14 cellular contexts compared by ENCODE assay signal in the genomic region with DNA sequence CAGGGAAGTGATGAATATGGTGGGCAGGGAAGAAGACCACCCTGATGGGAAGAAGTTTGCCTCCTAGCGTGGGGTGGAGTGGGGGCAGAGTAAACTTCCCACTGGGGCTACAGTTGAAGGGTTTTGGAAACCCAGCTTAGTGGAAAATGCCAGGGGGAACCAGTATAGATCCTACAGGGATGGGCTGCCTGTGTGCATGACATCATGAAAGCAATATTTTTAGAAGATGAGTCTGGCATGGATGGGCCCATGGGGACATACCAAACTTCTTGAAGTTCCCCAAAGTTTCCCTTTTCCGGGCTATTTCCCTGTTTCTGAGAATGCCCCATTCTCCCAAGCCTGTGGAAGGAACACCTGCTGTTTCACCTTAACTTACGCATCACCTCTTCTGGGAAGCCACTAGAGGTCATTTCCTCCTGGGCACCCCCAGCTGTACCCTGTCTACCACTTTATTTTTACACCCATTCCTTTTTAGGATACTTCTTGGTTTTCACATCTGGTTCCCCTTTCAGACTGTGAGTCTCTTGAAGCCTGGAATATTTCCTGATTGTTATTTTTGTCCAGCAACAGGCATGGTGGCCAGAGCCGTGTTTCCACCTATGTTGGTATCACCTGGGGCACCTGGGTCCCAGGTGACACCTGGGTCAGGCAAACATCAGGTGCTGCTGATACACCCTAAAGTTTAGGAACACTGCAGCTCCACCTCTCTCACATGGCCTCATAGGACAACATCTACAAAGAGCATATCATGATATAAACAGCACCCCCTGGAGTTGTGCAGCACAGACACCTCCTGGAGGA. TPM values are rescaled to one million over a fixed set of nuclear protein-coding genes. Genes with fewer than 3 reads are reported as not detected.
DNase-seq lines count a peak whose midpoint lies in the region; ATAC-seq, FAIRE-seq and TF ChIP-seq lines count a peak whose summit lies in the region.
"Had no signal": no experiment of that assay in that cellular context is flagged by ENCODE, and none has a peak within 500 bp of the region (broad histone marks: within the 10 kb centered on the region; RNA-seq: fewer than 3 reads in every experiment).

No MANE protein-coding gene starts in this region.

- no peak overlapping the region for H3K9ac ChIP-seq in OCI-LY1 (ENCODE audit: low read length)
- no peak overlapping the region for H3K9ac ChIP-seq in endothelial cell of umbilical vein (replicated peaks; ENCODE audit: extremely low read depth, insufficient read depth, low read length)

- BruUV-seq in endothelial cell of umbilical vein (replicated peaks; lab: Mats Ljungman, UMichigan): no TSS peak

- dilution Hi-C loops in endothelial cell of umbilical vein (cut with MboI; ENCODE audit: extremely low pct_ligation_motif_present, low sequenced_read_pairs): no loop called here

- H3K4me3 Mint-ChIP-seq in activated naive CD8-positive, alpha-beta T cell treated with anti-CD3 and anti-CD28 coated beads, Interleukin-2, amount 10 ng/mL, durations not matched to agents 7 days and 5 days: no peak overlapping the region
- H3K4me3 Mint-ChIP-seq in activated naive CD8-positive, alpha-beta T cell treated with anti-CD3 and anti-CD28 coated beads for 36 hours: no peak overlapping the region
- no peak overlapping the region for H3K4me3 Mint-ChIP-seq in type B pancreatic cell
- H3K4me3 Mint-ChIP-seq: activated CD8-positive, alpha-beta memory T cell treated with anti-CD3 and anti-CD28 coated beads, Interleukin-2, amount 10 ng/mL, durations not matched to agents 7 days and 5 days had no signal

- DNase-seq in activated naive CD8-positive, alpha-beta T cell treated with anti-CD3 and anti-CD28 coated beads, Interleukin-2, amount 10 ng/mL, durations not matched to agents 7 days and 5 days: no peak
- DNase-seq in activated naive CD8-positive, alpha-beta T cell treated with anti-CD3 and anti-CD28 coated beads for 36 hours: no peak
- DNase-seq in endothelial cell of umbilical vein (ENCODE audit: low read depth, low spot score): no peak
- DNase-seq in type B pancreatic cell (ENCODE audit: extremely low spot score, unreplicated experiment): no peak
- no peak for DNase-seq in HuH-7 (ENCODE audit: low spot score)
- DNase-seq: activated CD8-positive, alpha-beta memory T cell treated with anti-CD3 and anti-CD28 coated beads, Interleukin-2, amount 10 ng/mL, durations not matched to agents 7 days and 5 days; left ventricle myocardium inferior; NCI-H226; ovary had no signal

- H3K36me3 ChIP-seq in OCI-LY1 (ENCODE audit: insufficient read depth, low read length) (no peaks in the 10 kb centered on the region), endothelial cell of umbilical vein (ENCODE audit: control insufficient read depth in 2 of 2, extremely low read depth in 1 of 2, insufficient read depth in 2 of 2, low read length in 2 of 2) (no peaks in the 10 kb centered on the region)
- H3K36me3 ChIP-seq: left ventricle myocardium inferior, ovary had no signal

- peaks cover 40% of the 10 kb centered on the region for H3K4me1 Mint-ChIP-seq in activated naive CD8-positive, alpha-beta T cell treated with anti-CD3 and anti-CD28 coated beads, Interleukin-2, amount 10 ng/mL, durations not matched to agents 7 days and 5 days
- H3K4me1 Mint-ChIP-seq in activated naive CD8-positive, alpha-beta T cell treated with anti-CD3 and anti-CD28 coated beads for 36 hours: peaks cover 50% of the 10 kb centered on the region
- peaks cover 25% of the 10 kb centered on the region for H3K4me1 Mint-ChIP-seq in type B pancreatic cell (ENCODE audit: unreplicated experiment)

- H3K79me2 ChIP-seq in OCI-LY1 (ENCODE audit: insufficient read depth, low read length): no peaks in the 10 kb centered on the region
- no peaks in the 10 kb centered on the region for H3K79me2 ChIP-seq in endothelial cell of umbilical vein (ENCODE audit: control insufficient read depth, insufficient read depth, low read length)
- H3K79me2 ChIP-seq: hepatocyte had no signal

- no peaks in the 10 kb centered on the region for H3K9me1 ChIP-seq in endothelial cell of umbilical vein (replicated peaks; ENCODE audit: control insufficient read depth, extremely low read depth, insufficient read depth, low read length)

- H3K9me3 ChIP-seq in OCI-LY1 (ENCODE audit: low read length) (no peaks in the 10 kb centered on the region), endothelial cell of umbilical vein (replicated peaks; ENCODE audit: control insufficient read depth, insufficient read depth, low read length) (no peaks in the 10 kb centered on the region)
- H3K9me3 ChIP-seq: left ventricle myocardium inferior, ovary had no signal

- H3K9me3 Mint-ChIP-seq in activated naive CD8-positive, alpha-beta T cell treated with anti-CD3 and anti-CD28 coated beads, Interleukin-2, amount 10 ng/mL, durations not matched to agents 7 days and 5 days: no peaks in the 10 kb centered on the region
- H3K9me3 Mint-ChIP-seq in activated naive CD8-positive, alpha-beta T cell treated with anti-CD3 and anti-CD28 coated beads for 36 hours: no peaks in the 10 kb centered on the region
- no peaks in the 10 kb centered on the region for H3K9me3 Mint-ChIP-seq in type B pancreatic cell

- POLR2A ChIA-PET in activated naive CD8-positive, alpha-beta T cell treated with anti-CD3 and anti-CD28 coated beads, Interleukin-2, amount 10 ng/mL, durations not matched to agents 7 days and 5 days (lab: Charles Lee): no interaction called here
- POLR2A ChIA-PET in endothelial cell of umbilical vein (lab: Charles Lee): interaction anchor here (0.6 kb wide), 1 partner anchor 41 kb away, joined by 3 read pairs; no protein-coding TSS in a partner anchor

- TF ChIP-seq POLR2A in endothelial cell of umbilical vein (IDR thresholded peaks at IDR 0.05; ENCODE audit: low read depth, low read length): no peak

- H2AFZ ChIP-seq in OCI-LY1 (ENCODE audit: low read length) (no peak overlapping the region), endothelial cell of umbilical vein (ENCODE audit: low read depth, low read length) (no peak overlapping the region)
- H2AFZ ChIP-seq: hepatocyte had no signal

- no peaks in the 10 kb centered on the region; the same call in 1 of the 2 replicates for H3K27me3 ChIP-seq in OCI-LY1 (ENCODE audit: insufficient read depth, low read length)
- no peaks in the 10 kb centered on the region for H3K27me3 ChIP-seq in endothelial cell of umbilical vein (ENCODE audit: control insufficient read depth in 2 of 2, insufficient read depth in 2 of 2, low read length in 2 of 2)
- H3K27me3 ChIP-seq: hepatocyte, ovary had no signal

- H3K27ac Mint-ChIP-seq in activated naive CD8-positive, alpha-beta T cell treated with anti-CD3 and anti-CD28 coated beads, Interleukin-2, amount 10 ng/mL, durations not matched to agents 7 days and 5 days: peak overlapping the region; percentile 48
- H3K27ac Mint-ChIP-seq in activated naive CD8-positive, alpha-beta T cell treated with anti-CD3 and anti-CD28 coated beads for 36 hours: no peak overlapping the region
- H3K27ac Mint-ChIP-seq in type B pancreatic cell: no peak overlapping the region
- H3K27ac Mint-ChIP-seq: activated CD8-positive, alpha-beta memory T cell treated with anti-CD3 and anti-CD28 coated beads, Interleukin-2, amount 10 ng/mL, durations not matched to agents 7 days and 5 days had no signal

- peak; percentile 8; the same call in 1 of the 2 replicates for TF ChIP-seq CTCF in OCI-LY1 (IDR thresholded peaks at IDR 0.05; ENCODE audit: low read length)
- no peak for TF ChIP-seq CTCF in endothelial cell of umbilical vein (IDR thresholded peaks at IDR 0.05; ENCODE audit: extremely low read depth in 1 of 2, insufficient read depth in 1 of 2, low read depth in 1 of 2, low read length in 2 of 2)
- peak; percentile 20 for TF ChIP-seq CTCF in type B pancreatic cell (conservative IDR thresholded peaks at IDR 0.05)

- H3K36me3 Mint-ChIP-seq in activated naive CD8-positive, alpha-beta T cell treated with anti-CD3 and anti-CD28 coated beads, Interleukin-2, amount 10 ng/mL, durations not matched to agents 7 days and 5 days: no peaks in the 10 kb centered on the region
- H3K36me3 Mint-ChIP-seq in activated naive CD8-positive, alpha-beta T cell treated with anti-CD3 and anti-CD28 coated beads for 36 hours: peaks cover 2% of the 10 kb centered on the region
- H3K36me3 Mint-ChIP-seq in type B pancreatic cell: no peaks in the 10 kb centered on the region
- H3K36me3 Mint-ChIP-seq: activated CD8-positive, alpha-beta memory T cell treated with anti-CD3 and anti-CD28 coated beads, Interleukin-2, amount 10 ng/mL, durations not matched to agents 7 days and 5 days; brain had no signal

- H3F3A ChIP-seq in OCI-LY1 (ENCODE audit: insufficient read depth, low read length): no peaks in the 10 kb centered on the region

- intact Hi-C loops in endothelial cell of umbilical vein (cut with micrococcal nuclease): no loop called here

- peak; percentile 21 for FAIRE-seq in endothelial cell of umbilical vein (lab: Jason Lieb, UNC)

- no peak overlapping the region for H3K4me3 ChIP-seq in OCI-LY1 (ENCODE audit: low read depth, low read length, poor library complexity, severe bottlenecking)
- H3K4me3 ChIP-seq in endothelial cell of umbilical vein (replicated peaks in 1 of 3; ENCODE audit: insufficient read depth in 1 of 3, low read depth in 1 of 3, low read length in 3 of 3): no peak overlapping the region
- H3K4me3 ChIP-seq: hepatocyte, left ventricle myocardium inferior, ovary had no signal

- H3K4me1 ChIP-seq in OCI-LY1 (ENCODE audit: insufficient read depth, low read length, severe bottlenecking) (peaks cover 8% of the 10 kb centered on the region), endothelial cell of umbilical vein (ENCODE audit: control insufficient read depth, extremely low read depth, insufficient read depth, low read length) (peaks cover 32% of the 10 kb centered on the region)

- H3K4me2 ChIP-seq in OCI-LY1 (ENCODE audit: low read length) (no peak overlapping the region), endothelial cell of umbilical vein (ENCODE audit: insufficient read depth, low read length) (no peak overlapping the region)
- H3K4me2 ChIP-seq: hepatocyte had no signal

- CTCF ChIA-PET in endothelial cell of umbilical vein (lab: Charles Lee): no interaction called here

- no peaks in the 10 kb centered on the region for H3K9me2 ChIP-seq in OCI-LY1 (ENCODE audit: low read depth, low read length)

- ATAC-seq in activated naive CD8-positive, alpha-beta T cell treated with anti-CD3 and anti-CD28 coated beads, Interleukin-2, amount 10 ng/mL, durations not matched to agents 7 days and 5 days (ENCODE audit: low read depth): no peak
- ATAC-seq in GM21381 (IDR thresholded peaks at IDR 0.05; ENCODE audit: unreplicated experiment) (no peak), HG02610 (IDR thresholded peaks at IDR 0.05; ENCODE audit: unreplicated experiment) (no peak)
- ATAC-seq: activated CD8-positive, alpha-beta memory T cell treated with anti-CD3 and anti-CD28 coated beads, Interleukin-2, amount 10 ng/mL, durations not matched to agents 7 days and 5 days had no signal

- peaks cover 9% of the 10 kb centered on the region for H3K27me3 Mint-ChIP-seq in activated naive CD8-positive, alpha-beta T cell treated with anti-CD3 and anti-CD28 coated beads, Interleukin-2, amount 10 ng/mL, durations not matched to agents 7 days and 5 days
- no peaks in the 10 kb centered on the region for H3K27me3 Mint-ChIP-seq in activated naive CD8-positive, alpha-beta T cell treated with anti-CD3 and anti-CD28 coated beads for 36 hours
- peaks cover 9% of the 10 kb centered on the region for H3K27me3 Mint-ChIP-seq in type B pancreatic cell

- no peaks in the 10 kb centered on the region for H4K20me1 ChIP-seq in OCI-LY1 (ENCODE audit: insufficient read depth, low read length)
- no peaks in the 10 kb centered on the region for H4K20me1 ChIP-seq in endothelial cell of umbilical vein (replicated peaks; ENCODE audit: control insufficient read depth, extremely low read depth, insufficient read depth, low read length)

- H3K27ac ChIP-seq in OCI-LY1 (ENCODE audit: low read depth, low read length, poor library complexity, severe bottlenecking) (no peak overlapping the region), endothelial cell of umbilical vein (ENCODE audit: insufficient read depth, low read depth, low read length) (no peak overlapping the region)
- H3K27ac ChIP-seq: left ventricle myocardium inferior, ovary had no signal

RNA-seq across cellular contexts. Expression of a gene that starts 9.8 kb away (rescaled TPM):
- total RNA-seq in activated naive CD8-positive, alpha-beta T cell treated with anti-CD3 and anti-CD28 coated beads, Interleukin-2, amount 10 ng/mL, durations not matched to agents 7 days and 5 days: 1 to 10 TPM; 6.6 to 6.7 TPM
- total RNA-seq in activated naive CD8-positive, alpha-beta T cell treated with anti-CD3 and anti-CD28 coated beads for 36 hours: 10 to 100 TPM; 16.6 to 17.9 TPM
- total RNA-seq in endothelial cell of umbilical vein: 13.6 and 14.3 TPM in 2 replicates
- 6.2 and 6.6 TPM in 2 replicates for polyA plus RNA-seq in endothelial cell of umbilical vein
- 5.3 and 7.9 TPM in 2 replicates for polyA plus RNA-seq in endothelial cell of umbilical vein (2011; cell fraction: cytosol; rRNA removed)
- 15.2 and 19.0 TPM in 2 replicates for polyA plus RNA-seq in endothelial cell of umbilical vein (2011; cell fraction: nucleus; rRNA removed)
- 12.2 and 14.3 TPM in 2 replicates for polyA plus RNA-seq in endothelial cell of umbilical vein (2012)
- 7.8 and 10.9 TPM in 2 replicates for polyA minus RNA-seq in endothelial cell of umbilical vein
- polyA minus RNA-seq in endothelial cell of umbilical vein (2011; cell fraction: cytosol; rRNA and poly(A)+ RNA removed): 31.0 TPM
- 7.3 and 17.4 TPM in 2 replicates for polyA minus RNA-seq in endothelial cell of umbilical vein (2011; cell fraction: nucleus; rRNA and poly(A)+ RNA removed)
- total RNA-seq in type B pancreatic cell (ENCODE audit: low replicate concordance): 16.9 and 21.1 TPM in 2 replicates

RNA-seq across cellular contexts. Expression of a gene that starts 28.4 kb away (rescaled TPM):
- 10 to 100 TPM; 70.2 to 73.2 TPM for total RNA-seq in activated naive CD8-positive, alpha-beta T cell treated with anti-CD3 and anti-CD28 coated beads, Interleukin-2, amount 10 ng/mL, durations not matched to agents 7 days and 5 days
- 10 to 100 TPM; 39.1 to 43.7 TPM for total RNA-seq in activated naive CD8-positive, alpha-beta T cell treated with anti-CD3 and anti-CD28 coated beads for 36 hours
- total RNA-seq in endothelial cell of umbilical vein (55.6 and 66.0 TPM in 2 replicates), type B pancreatic cell (ENCODE audit: low replicate concordance) (44.7 and 54.8 TPM in 2 replicates)
- polyA plus RNA-seq in endothelial cell of umbilical vein: 48.4 and 50.8 TPM in 2 replicates
- polyA plus RNA-seq in endothelial cell of umbilical vein (2011; cell fraction: cytosol; rRNA removed): 28.4 and 36.1 TPM in 2 replicates
- polyA plus RNA-seq in endothelial cell of umbilical vein (2011; cell fraction: nucleus; rRNA removed): 195 and 203 TPM in 2 replicates
- polyA plus RNA-seq in endothelial cell of umbilical vein (2012): 30.2 and 34.0 TPM in 2 replicates
- 62.5 and 77.9 TPM in 2 replicates for polyA minus RNA-seq in endothelial cell of umbilical vein
- 31.2 TPM for polyA minus RNA-seq in endothelial cell of umbilical vein (2011; cell fraction: cytosol; rRNA and poly(A)+ RNA removed)
- polyA minus RNA-seq in endothelial cell of umbilical vein (2011; cell fraction: nucleus; rRNA and poly(A)+ RNA removed): 72.4 and 73.4 TPM in 2 replicates

Comparison
In these comparisons a context has a peak if more than half of its experiments do, and no peak if none do; other contexts are left out.
1. CTCF ChIP-seq: peak in OCI-LY1 (single experiment) and type B pancreatic cell (single experiment); none in endothelial cell of umbilical vein (0 of 2).